27 cellular contexts compared by ENCODE assay signal in the genomic region with DNA sequence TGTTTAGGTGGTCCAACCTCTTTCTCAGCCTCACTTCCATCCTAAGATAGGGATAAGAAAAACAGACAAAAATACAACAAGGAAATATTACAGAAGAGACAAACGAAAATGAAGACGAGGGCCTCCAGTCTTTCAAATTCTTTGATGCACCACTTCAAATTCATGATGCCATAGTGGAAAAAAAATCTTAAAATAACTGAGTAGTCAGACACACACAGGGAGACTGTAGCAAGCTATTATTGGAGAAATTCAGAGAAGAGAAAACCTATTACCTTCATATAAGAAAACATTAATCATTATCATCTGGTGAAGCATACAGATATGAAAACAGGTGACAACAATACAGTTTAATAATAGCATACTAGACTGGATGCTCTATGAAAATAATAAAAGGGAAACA.
"Had no signal": no experiment of that assay in that cellular context is flagged by ENCODE, and none has a peak within 500 bp of the region (broad histone marks: within the 10 kb centered on the region; RNA-seq: fewer than 3 reads in every experiment).

No MANE protein-coding gene starts in this region.

- ATAC-seq: left lobe of liver; natural killer cell; psoas muscle; sciatic nerve; stimulated activated naive B cell treated with anti-CD40 and anti-IgM and Interleukin-4, amounts not matched to agents 10 μg/mL and 1 μg/mL and 100 μg/mL, for 72 hours; stimulated activated naive CD8-positive, alpha-beta T cell treated with anti-CD3 and anti-CD28 coated beads, Interleukin-15, Interleukin-2, amounts not matched to agents 100 U/mL and 50 U/mL, for 24 hours had no signal

- H3K36me3 ChIP-seq: neural progenitor cell, neutrophil, stomach, thyroid gland, transverse colon, upper lobe of left lung, vagina had no signal

- H3K4me3 ChIP-seq: hepatocyte, lung, neural progenitor cell, psoas muscle, skin epidermis, stomach, testis, thyroid gland, transverse colon, upper lobe of left lung, vagina had no signal

- H3K9me3 ChIP-seq: neutrophil, psoas muscle, testis, thyroid gland, transverse colon, upper lobe of left lung, vagina had no signal

- H3K27ac ChIP-seq: hepatocyte, neural progenitor cell, neutrophil, parathyroid adenoma, psoas muscle, skin epidermis, stomach, testis, thyroid gland, transverse colon, upper lobe of left lung, vagina had no signal

- H3K27me3 ChIP-seq: hepatocyte, neural progenitor cell, neutrophil, stomach, testis, thyroid gland, transverse colon, upper lobe of left lung, vagina had no signal

- DNase-seq: islet precursor cell; mesendoderm; naive B cell; natural killer cell; nephron progenitor cell; occipital lobe; psoas muscle; stimulated activated CD4-positive, alpha-beta T cell treated with anti-CD3 and anti-CD28 coated beads, Interleukin-12 subunit alpha, Interleukin-12 subunit beta, amount 100 ng/mL, for 4 hours; stimulated activated CD4-positive, alpha-beta T cell treated with anti-CD3 and anti-CD28 coated beads, Interleukin-15, amount 100 ng/mL, for 24 hours; stimulated activated CD4-positive, alpha-beta T cell treated with anti-CD3 and anti-CD28 coated beads, Interleukin-2, amount 100 ng/mL, for 24 hours; stimulated activated CD4-positive, alpha-beta T cell treated with anti-CD3 and anti-CD28 coated beads, Interleukin-4, amount 100 ng/mL, for 1 hour; stimulated activated naive B cell treated with anti-CD40 and anti-IgM and Interleukin-4, amounts not matched to agents 10 μg/mL and 1 μg/mL and 100 μg/mL, for 72 hours; stimulated activated naive CD8-positive, alpha-beta T cell treated with anti-CD3 and anti-CD28 coated beads, Interleukin-15, Interleukin-2, amounts not matched to agents 100 U/mL and 50 U/mL, for 24 hours; stomach; testis; thyroid gland; transverse colon; upper lobe of left lung had no signal

- H3K4me1 ChIP-seq: neural progenitor cell, parathyroid adenoma, psoas muscle, testis, thyroid gland, transverse colon, upper lobe of left lung, vagina had no signal
